In genomic region chr1:37975083-37975482, GRCh38 we compare ENCODE assay signal across 8 cellular contexts. TPM values are rescaled to one million over a fixed set of nuclear protein-coding genes. Genes with fewer than 3 reads are reported as not detected.
A peak's percentile ranks its signal among the peaks of the same experiment; 100 is the strongest.
DNase-seq lines count a peak whose midpoint lies in the region; ATAC-seq and TF ChIP-seq lines count a peak whose summit lies in the region.
"Not testable (repeated sequence)": the region's sequence is repeated elsewhere in the genome, so short reads cannot be mapped to it uniquely, and the experiment has no call there.

No MANE protein-coding gene starts in this region.

- peak overlapping the region in 1 of 7 donors; percentile 44 for H3K27ac Mint-ChIP-seq in CD14-positive monocyte

- H3K4me3 ChIP-seq in Peyer's patch; ascending aorta; fibroblast of mammary gland (ENCODE audit: control insufficient read depth, low read depth, low read length); left lung; spleen: not testable (repeated sequence)

- 60 to 75% (median 68%) methylated on average over 6 of the region's 6 CpGs for WGBS in spleen, 5 donors

- intact Hi-C loops in CD14-positive monocyte (cut with micrococcal nuclease) (loop anchor here in 1 of 2 donors (10.0 kb wide), 1 partner anchor 90 kb away; no protein-coding TSS in a partner anchor), ascending aorta (cut with DNase I) (loop anchor here (5.0 kb wide), 1 partner anchor 42 kb away; no protein-coding TSS in a partner anchor), left lung (cut with DNase I) (loop anchor here in 1 of 2 donors (10.0 kb wide), 1 partner anchor 90 kb away; no protein-coding TSS in a partner anchor), spleen (cut with DNase I; ENCODE audit: low total_unique reads) (loop anchor here (2.0 kb wide), 1 partner anchor 84 kb away; no protein-coding TSS in a partner anchor)

- peaks cover 0 to 75% (median 0%) of the 10 kb centered on the region in 3 donors for H3K36me3 ChIP-seq in Peyer's patch
- H3K36me3 ChIP-seq in ascending aorta = peaks cover 66 to 76% of the 10 kb centered on the region in 2 donors
- peaks cover 6 to 86% of the 10 kb centered on the region in 2 donors for H3K36me3 ChIP-seq in left lung
- H3K36me3 ChIP-seq in spleen = peaks cover 5 to 98% (median 82%) of the 10 kb centered on the region in 6 donors

- not testable (repeated sequence) for TF ChIP-seq POLR2A in Peyer's patch (IDR thresholded peaks at IDR 0.05); spleen (IDR thresholded peaks at IDR 0.05)

- TF ChIP-seq CTCF in CD14-positive monocyte (IDR thresholded peaks at IDR 0.05) (peak; percentile 58), GM13977 (IDR thresholded peaks at IDR 0.05; ENCODE audit: extremely low read depth, insufficient read depth, missing control alignments) (peak; percentile 48), Peyer's patch (IDR thresholded peaks at IDR 0.05) (peak; percentile 7 to 63 (median 52)), ascending aorta (IDR thresholded peaks at IDR 0.05) (peak; percentile 34 to 51 (median 35)), fibroblast of mammary gland (conservative IDR thresholded peaks at IDR 0.05; ENCODE audit: control insufficient read depth, insufficient read depth, low read depth, low read length) (peak; percentile 61), left lung (IDR thresholded peaks at IDR 0.05) (peak; percentile 50 to 60), spleen (IDR thresholded peaks at IDR 0.05 in 8 of 11, conservative IDR thresholded peaks at IDR 0.05 in 3 of 11) (peak in 9 of 11 experiments; percentile 27 to 74 (median 59))

- not testable (repeated sequence) for H3K27ac ChIP-seq in Peyer's patch, ascending aorta, left lung, spleen

- H3K27me3 Mint-ChIP-seq in CD14-positive monocyte (ENCODE audit: low read depth in 3 of 3) = not testable (repeated sequence)

- in situ Hi-C loops in GM13977 (cut with MboI; ENCODE audit: low pct_unique_long_range_greater_than_20kb, low sequenced_read_pairs, unreplicated experiment) = loop anchor here (10.0 kb wide), 1 partner anchor 80 kb away; no protein-coding TSS in a partner anchor

- H3K9me3 Mint-ChIP-seq in CD14-positive monocyte = not testable (repeated sequence)

- H3K4me1 Mint-ChIP-seq in CD14-positive monocyte = not testable (repeated sequence)

- not testable (repeated sequence) for H3K9me3 ChIP-seq in Peyer's patch, ascending aorta, left lung, spleen

- not testable (repeated sequence) for H3K4me1 ChIP-seq in Peyer's patch, ascending aorta, left lung, spleen

- peak; percentile 95 for ATAC-seq in left lung

- not testable (repeated sequence) for DNase-seq in CD14-positive monocyte (ENCODE audit: low spot score); GM13977 (ENCODE audit: low spot score); Peyer's patch; ascending aorta (ENCODE audit: low spot score in 2 of 2); left lung; spleen
- DNase-seq in NCI-H146 (lab: John Stamatoyannopoulos, UW) (peak; percentile 33), fibroblast of mammary gland (ENCODE audit: low read depth) (peak; percentile 66)

- H3K4me3 Mint-ChIP-seq in CD14-positive monocyte = not testable (repeated sequence)

- not testable (repeated sequence) for H3K27me3 ChIP-seq in Peyer's patch; ascending aorta; left lung; spleen (replicated peaks in 1 of 7)

- H3K36me3 Mint-ChIP-seq in CD14-positive monocyte = peaks cover 88 to 100% of the 10 kb centered on the region in 2 donors

RNA-seq across cellular contexts. Expression of gene SF3A3, which starts 14.7 kb away (rescaled TPM):
- polyA plus RNA-seq in CD14-positive monocyte (10 to 100 TPM; 53.3 to 55.7 TPM), spleen (10 to 100 TPM; 19.7 to 24.9 (median 22.1) TPM)
- total RNA-seq in Peyer's patch (100 to 1,000 TPM in 1 of 4 donors, 10 to 100 TPM in 3; 29.9 to 144 (median 36.0) TPM), ascending aorta (20.3 TPM), left lung (10 to 100 TPM; 37.1 to 47.1 TPM), spleen (10 to 100 TPM; 44.5 to 64.3 (median 53.6) TPM)

RNA-seq across cellular contexts. Expression of gene INPP5B, which starts 28.2 kb away (rescaled TPM):
- polyA plus RNA-seq in CD14-positive monocyte (1 to 10 TPM; 3.0 to 5.8 TPM), spleen (10 to 100 TPM; 11.4 to 27.5 (median 19.0) TPM)
- total RNA-seq in Peyer's patch (10 to 100 TPM; 24.7 to 56.9 (median 35.3) TPM), ascending aorta (11.7 TPM), left lung (10 to 100 TPM; 27.4 to 33.1 TPM), spleen (10 to 100 TPM; 31.0 to 70.7 (median 45.0) TPM)

RNA-seq across cellular contexts. Expression of gene FHL3, which starts 30.2 kb away (rescaled TPM):
- polyA plus RNA-seq in CD14-positive monocyte (10 to 100 TPM; 26.1 to 32.3 TPM), spleen (10 to 100 TPM in 1 of 3 donors, 1 to 10 TPM in 2; 8.6 to 14.0 (median 9.3) TPM)
- total RNA-seq in Peyer's patch (10 to 100 TPM in 1 of 4 donors, 1 to 10 TPM in 3; 3.3 to 13.2 (median 4.9) TPM), ascending aorta (60.1 TPM), left lung (10 to 100 TPM; 17.2 to 34.4 TPM), spleen (10 to 100 TPM; 13.0 to 39.9 (median 19.5) TPM)

RNA-seq across cellular contexts. Expression of gene UTP11, which starts 37.5 kb away (rescaled TPM):
- 10 to 100 TPM; 20.5 to 26.0 TPM for polyA plus RNA-seq in CD14-positive monocyte
- total RNA-seq in Peyer's patch = 10 to 100 TPM in 3 of 4 donors, 1 to 10 TPM in 1; 8.9 to 23.1 (median 18.8) TPM
- total RNA-seq in ascending aorta = 16.5 TPM
- 10 to 100 TPM; 24.5 to 33.3 TPM for total RNA-seq in left lung
- 10 to 100 TPM; 19.2 to 51.4 (median 23.7) TPM for total RNA-seq in spleen
- 10 to 100 TPM; 12.5 to 21.0 (median 20.6) TPM for polyA plus RNA-seq in spleen
